In genomic region chr12:49232940-49233841, GRCh38 we compare ENCODE assay signal across 8 cellular contexts. TPM values are rescaled to one million over a fixed set of nuclear protein-coding genes. Genes with fewer than 3 reads are reported as not detected.
A peak's percentile ranks its signal among the peaks of the same experiment; 100 is the strongest.
DNase-seq lines count a peak whose midpoint lies in the region; ATAC-seq and TF ChIP-seq lines count a peak whose summit lies in the region.

No MANE protein-coding gene starts in this region.

- peak; percentile 34 for ATAC-seq in WTC11
- no peak for ATAC-seq in HG03457 (IDR thresholded peaks at IDR 0.05; ENCODE audit: unreplicated experiment)

- H3K4me1 Mint-ChIP-seq in WTC11, result peaks cover 27% of the 10 kb centered on the region

- peaks cover 6% of the 10 kb centered on the region; the same call in 1 of the 2 replicates for H3K27me3 Mint-ChIP-seq in WTC11 (ENCODE audit: low read depth)

- H3K4me1 ChIP-seq in ovary (ENCODE audit: insufficient read depth), result peaks cover 1% of the 10 kb centered on the region

- H3K4me3 Mint-ChIP-seq in WTC11, result peak overlapping the region; percentile 38

- peak overlapping the region; percentile 81 to 95 for H3K27ac ChIP-seq in ovary

- CTCF ChIA-PET in WTC11 (lab: Charles Lee), result interaction anchor here (0.6 to 3.6 kb wide), 13 partner anchors 9 to 189 kb away, joined by 3 to 29 read pairs (median 4); partner anchors contain the start of genes PRPH, TUBA1A and TUBA1B

- DNase-seq in CMK (ENCODE audit: low read depth), result peak; percentile 86
- peak; percentile 78 for DNase-seq in NCI-H128 (lab: John Stamatoyannopoulos, UW; ENCODE audit: unreplicated experiment)
- peak; percentile 62 for DNase-seq in WTC11 (ENCODE audit: low spot score)
- DNase-seq in cardiac septum (ENCODE audit: low spot score), result peak; percentile 83
- peak; percentile 60 to 75 (median 63) for DNase-seq in ovary
- DNase-seq in GDM1 (lab: John Stamatoyannopoulos, UW), result no peak
- no peak for DNase-seq in T-helper 9 cell

- TF ChIP-seq CTCF in WTC11 (IDR thresholded peaks at IDR 0.05) (no peak), ovary (IDR thresholded peaks at IDR 0.05) (peak in 1 of 3 donors; percentile 26)

- H3K36me3 Mint-ChIP-seq in WTC11, result no peaks in the 10 kb centered on the region

- H3K27me3 ChIP-seq in ovary, result no peaks in the 10 kb centered on the region

- WGBS in ovary, 3 donors, result 52 to 56% (median 55%) methylated on average over 25 of the region's 25 CpGs

- intact Hi-C loops in cardiac septum (cut with DNase I), result no loop called here
- intact Hi-C loops in ovary (cut with DNase I), result loop anchor here (5.0 to 10.0 kb wide), 5 partner anchors 41 to 168 kb away; partner anchors contain the start of genes DHH (in 2 of the 4), KMT2D (in 1 of the 4), RHEBL1 (in 1 of the 4) and TUBA1A (in 1 of the 4)

- TF ChIP-seq POLR2A in ovary (IDR thresholded peaks at IDR 0.05), result no peak

- POLR2A ChIA-PET in WTC11 (lab: Charles Lee), result interaction anchor here (0.6 to 2.8 kb wide), 3 partner anchors 10 to 102 kb away, joined by 4 to 10 read pairs (median 5); partner anchors contain the start of gene TUBA1B

- H3K4me3 ChIP-seq in ovary, result no peak overlapping the region

- no peaks in the 10 kb centered on the region for H3K9me3 Mint-ChIP-seq in WTC11

- no peaks in the 10 kb centered on the region for H3K9me3 ChIP-seq in ovary

- H3K27ac Mint-ChIP-seq in WTC11, result no peak overlapping the region

- no peaks in the 10 kb centered on the region for H3K36me3 ChIP-seq in ovary

- TF ChIP-seq EP300 in ovary (IDR thresholded peaks at IDR 0.05), result no peak

TF ChIP-seq in WTC11, 78 proteins besides CTCF, POLR2A, EP300 and RAD21:
- TF ChIP-seq, protein P1, sequence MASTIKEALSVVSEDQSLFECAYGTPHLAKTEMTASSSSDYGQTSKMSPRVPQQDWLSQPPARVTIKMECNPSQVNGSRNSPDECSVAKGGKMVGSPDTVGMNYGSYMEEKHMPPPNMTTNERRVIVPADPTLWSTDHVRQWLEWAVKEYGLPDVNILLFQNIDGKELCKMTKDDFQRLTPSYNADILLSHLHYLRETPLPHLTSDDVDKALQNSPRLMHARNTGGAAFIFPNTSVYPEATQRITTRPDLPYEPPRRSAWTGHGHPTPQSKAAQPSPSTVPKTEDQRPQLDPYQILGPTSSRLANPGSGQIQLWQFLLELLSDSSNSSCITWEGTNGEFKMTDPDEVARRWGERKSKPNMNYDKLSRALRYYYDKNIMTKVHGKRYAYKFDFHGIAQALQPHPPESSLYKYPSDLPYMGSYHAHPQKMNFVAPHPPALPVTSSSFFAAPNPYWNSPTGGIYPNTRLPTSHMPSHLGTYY (CRISPR knock-in tag; IDR thresholded peaks at IDR 0.05), result no peak
- TF ChIP-seq, protein P2, sequence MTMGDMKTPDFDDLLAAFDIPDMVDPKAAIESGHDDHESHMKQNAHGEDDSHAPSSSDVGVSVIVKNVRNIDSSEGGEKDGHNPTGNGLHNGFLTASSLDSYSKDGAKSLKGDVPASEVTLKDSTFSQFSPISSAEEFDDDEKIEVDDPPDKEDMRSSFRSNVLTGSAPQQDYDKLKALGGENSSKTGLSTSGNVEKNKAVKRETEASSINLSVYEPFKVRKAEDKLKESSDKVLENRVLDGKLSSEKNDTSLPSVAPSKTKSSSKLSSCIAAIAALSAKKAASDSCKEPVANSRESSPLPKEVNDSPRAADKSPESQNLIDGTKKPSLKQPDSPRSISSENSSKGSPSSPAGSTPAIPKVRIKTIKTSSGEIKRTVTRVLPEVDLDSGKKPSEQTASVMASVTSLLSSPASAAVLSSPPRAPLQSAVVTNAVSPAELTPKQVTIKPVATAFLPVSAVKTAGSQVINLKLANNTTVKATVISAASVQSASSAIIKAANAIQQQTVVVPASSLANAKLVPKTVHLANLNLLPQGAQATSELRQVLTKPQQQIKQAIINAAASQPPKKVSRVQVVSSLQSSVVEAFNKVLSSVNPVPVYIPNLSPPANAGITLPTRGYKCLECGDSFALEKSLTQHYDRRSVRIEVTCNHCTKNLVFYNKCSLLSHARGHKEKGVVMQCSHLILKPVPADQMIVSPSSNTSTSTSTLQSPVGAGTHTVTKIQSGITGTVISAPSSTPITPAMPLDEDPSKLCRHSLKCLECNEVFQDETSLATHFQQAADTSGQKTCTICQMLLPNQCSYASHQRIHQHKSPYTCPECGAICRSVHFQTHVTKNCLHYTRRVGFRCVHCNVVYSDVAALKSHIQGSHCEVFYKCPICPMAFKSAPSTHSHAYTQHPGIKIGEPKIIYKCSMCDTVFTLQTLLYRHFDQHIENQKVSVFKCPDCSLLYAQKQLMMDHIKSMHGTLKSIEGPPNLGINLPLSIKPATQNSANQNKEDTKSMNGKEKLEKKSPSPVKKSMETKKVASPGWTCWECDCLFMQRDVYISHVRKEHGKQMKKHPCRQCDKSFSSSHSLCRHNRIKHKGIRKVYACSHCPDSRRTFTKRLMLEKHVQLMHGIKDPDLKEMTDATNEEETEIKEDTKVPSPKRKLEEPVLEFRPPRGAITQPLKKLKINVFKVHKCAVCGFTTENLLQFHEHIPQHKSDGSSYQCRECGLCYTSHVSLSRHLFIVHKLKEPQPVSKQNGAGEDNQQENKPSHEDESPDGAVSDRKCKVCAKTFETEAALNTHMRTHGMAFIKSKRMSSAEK (CRISPR knock-in tag; IDR thresholded peaks at IDR 0.05; ENCODE audit: borderline replicate concordance), result no peak
- TF ChIP-seq ZNF317 (CRISPR knock-in tag; IDR thresholded peaks at IDR 0.05; ENCODE audit: borderline replicate concordance, low read depth) (peak; percentile 49), PRDM15 (CRISPR knock-in tag; IDR thresholded peaks at IDR 0.05) (peak; percentile 66; the same call in 1 of the 2 replicates)

RNA-seq across cellular contexts. Expression of gene TUBA1C, which starts 31.7 kb away (rescaled TPM):
- total RNA-seq in WTC11 (2021) (458 to 540 TPM (median 478 TPM) in 3 replicates), cardiac septum (39.5 TPM), ovary (100 to 1,000 TPM in 4 of 7 donors, 10 to 100 TPM in 3; 51.9 to 122 (median 101) TPM)
- polyA plus RNA-seq in ovary, result 100 to 1,000 TPM in 1 of 2 donors, 10 to 100 TPM in 1; 81.0 to 179 TPM

RNA-seq across cellular contexts. Expression of gene TUBA1A, which starts 44.3 kb away (rescaled TPM):
- 195 to 226 TPM (median 203 TPM) in 3 replicates for total RNA-seq in WTC11 (2021)
- 250 TPM for total RNA-seq in cardiac septum
- 100 to 1,000 TPM; 140 to 247 (median 184) TPM for total RNA-seq in ovary
- 100 to 1,000 TPM; 214 to 535 TPM for polyA plus RNA-seq in ovary

Comparison
In these comparisons a context has a peak if more than half of its experiments do, and no peak if none do; other contexts are left out.
1. DNase-seq: peak in CMK (single experiment), NCI-H128 (single experiment), WTC11 (single experiment), cardiac septum (single experiment) and ovary (5 of 5); none in GDM1 (single experiment) and T-helper 9 cell (single experiment).